ENCODE assay signal across 9 cellular contexts in genomic region chr3:18847583-18848197, GRCh38.
DNase-seq lines count a peak whose midpoint lies in the region; ATAC-seq, FAIRE-seq and TF ChIP-seq lines count a peak whose summit lies in the region.
"Had no signal": no experiment of that assay in that cellular context is flagged by ENCODE, and none has a peak within 500 bp of the region (broad histone marks: within the 10 kb centered on the region; RNA-seq: fewer than 3 reads in every experiment).

No MANE protein-coding gene starts in this region.

- H2AFZ ChIP-seq in DND-41 (ENCODE audit: low read depth, low read length) (no peak overlapping the region), hepatocyte (no peak overlapping the region)
- H2AFZ ChIP-seq: parathyroid adenoma had no signal

- H3K79me2 ChIP-seq in DND-41 (ENCODE audit: insufficient read depth, low read length) (no peaks in the 10 kb centered on the region), hepatocyte (no peaks in the 10 kb centered on the region)
- H3K79me2 ChIP-seq: parathyroid adenoma had no signal

- no peak overlapping the region for H3K4me2 ChIP-seq in DND-41 (ENCODE audit: insufficient read depth, low read length)
- no peak overlapping the region for H3K4me2 ChIP-seq in hepatocyte

- no peak overlapping the region for H3K9ac ChIP-seq in DND-41 (ENCODE audit: low read depth, low read length)
- H3K9ac ChIP-seq: parathyroid adenoma had no signal

- DNase-seq in DND-41: no peak
- DNase-seq in LoVo (ENCODE audit: low spot score): peak; percentile 44
- DNase-seq in hepatocyte (ENCODE audit: low spot score): no peak
- no peak for DNase-seq in RCC 7860 (ENCODE audit: low spot score)
- no peak for DNase-seq in activated T-cell treated with anti-CD3 and anti-CD28 coated beads, Interleukin-2, amount 50 U/mL, for 1 hour
- no peak for DNase-seq in NCI-H146 (lab: John Stamatoyannopoulos, UW)

- ATAC-seq in DND-41 (ENCODE audit: insufficient read depth, low read depth): 0 out of 3 replicates have a peak, but pooled peaks have one; percentile 44
- ATAC-seq in GM19455 (IDR thresholded peaks at IDR 0.05; ENCODE audit: unreplicated experiment): peak; percentile 72
- ATAC-seq in HG03025 (IDR thresholded peaks at IDR 0.05; ENCODE audit: low FRiP score, unreplicated experiment): no peak

- H3K9me2 ChIP-seq in hepatocyte (replicated peaks; ENCODE audit: insufficient read depth): no peaks in the 10 kb centered on the region

- H3K36me3 ChIP-seq in DND-41 (ENCODE audit: insufficient read depth, low read length) (no peaks in the 10 kb centered on the region), hepatocyte (replicated peaks; ENCODE audit: insufficient read depth, low read depth) (no peaks in the 10 kb centered on the region)

- TF ChIP-seq CTCF in DND-41 (IDR thresholded peaks at IDR 0.05; ENCODE audit: borderline replicate concordance, extremely low read depth, low read length, poor library complexity, severe bottlenecking): peak; percentile 55
- TF ChIP-seq CTCF in hepatocyte (IDR thresholded peaks at IDR 0.05; ENCODE audit: poor library complexity): peak; percentile 27

- H4K20me1 ChIP-seq in DND-41 (ENCODE audit: insufficient read depth, low read length) (no peaks in the 10 kb centered on the region), hepatocyte (ENCODE audit: insufficient read depth, poor library complexity, severe bottlenecking) (no peaks in the 10 kb centered on the region)

- H3K4me3 ChIP-seq in DND-41 (ENCODE audit: low read depth in 1 of 2, low read length in 2 of 2) (no peak overlapping the region), hepatocyte (no peak overlapping the region)

- FAIRE-seq in RCC 7860 (lab: Jason Lieb, UNC): no peak

- no peaks in the 10 kb centered on the region for H3K9me3 ChIP-seq in DND-41 (ENCODE audit: insufficient read depth, low read length, severe bottlenecking)
- H3K9me3 ChIP-seq in hepatocyte (ENCODE audit: low read depth): no peaks in the 10 kb centered on the region

- no peaks in the 10 kb centered on the region for H3K27me3 ChIP-seq in DND-41 (ENCODE audit: insufficient read depth, low read length, poor library complexity)
- no peaks in the 10 kb centered on the region for H3K27me3 ChIP-seq in hepatocyte

- peaks cover 10% of the 10 kb centered on the region for H3K4me1 ChIP-seq in DND-41 (ENCODE audit: insufficient read depth, low read length)
- no peaks in the 10 kb centered on the region for H3K4me1 ChIP-seq in hepatocyte (ENCODE audit: insufficient read depth)
- H3K4me1 ChIP-seq: parathyroid adenoma had no signal

- WGBS in hepatocyte (ENCODE audit: low lambda C conversion rate, missing lambda C conversion rate): 65% methylated on average over 5 of the region's 5 CpGs

- H3K27ac ChIP-seq in DND-41 (ENCODE audit: low read length) (no peak overlapping the region), hepatocyte (no peak overlapping the region)
- H3K27ac ChIP-seq: parathyroid adenoma had no signal
